Comparison of ENCODE assay signal across 1 cellular context in genomic region chr1:207868252-207868768, GRCh38.
TF ChIP-seq lines count a peak whose summit lies in the region.

No MANE protein-coding gene starts in this region.

TF ChIP-seq in HEK293, 187 proteins besides CTCF, POLR2A, EP300 and RAD21 (continued from another document):
- TF ChIP-seq KLF1 (tag by site-specific recombination; IDR thresholded peaks at IDR 0.05) (peak; percentile 32; the same call in 1 of the 2 replicates), ZNF785 (tag by site-specific recombination; IDR thresholded peaks at IDR 0.05) (no peak), KLF17 (tag by site-specific recombination; IDR thresholded peaks at IDR 0.05) (no peak), ZNF677 (tag by site-specific recombination; IDR thresholded peaks at IDR 0.05) (no peak), ZIC2 (tag by site-specific recombination; IDR thresholded peaks at IDR 0.05) (0 out of 2 replicates have a peak, but pooled peaks have one; percentile 17), ZNF341 (tag by site-specific recombination; IDR thresholded peaks at IDR 0.05; ENCODE audit: low read depth) (0 out of 2 replicates have a peak, but pooled peaks have one; percentile 33), HOXA7 (CRISPR knock-in tag; IDR thresholded peaks at IDR 0.05; ENCODE audit: borderline replicate concordance) (no peak), ZNF521 (tag by site-specific recombination; IDR thresholded peaks at IDR 0.05) (no peak)
